In the genomic region with DNA sequence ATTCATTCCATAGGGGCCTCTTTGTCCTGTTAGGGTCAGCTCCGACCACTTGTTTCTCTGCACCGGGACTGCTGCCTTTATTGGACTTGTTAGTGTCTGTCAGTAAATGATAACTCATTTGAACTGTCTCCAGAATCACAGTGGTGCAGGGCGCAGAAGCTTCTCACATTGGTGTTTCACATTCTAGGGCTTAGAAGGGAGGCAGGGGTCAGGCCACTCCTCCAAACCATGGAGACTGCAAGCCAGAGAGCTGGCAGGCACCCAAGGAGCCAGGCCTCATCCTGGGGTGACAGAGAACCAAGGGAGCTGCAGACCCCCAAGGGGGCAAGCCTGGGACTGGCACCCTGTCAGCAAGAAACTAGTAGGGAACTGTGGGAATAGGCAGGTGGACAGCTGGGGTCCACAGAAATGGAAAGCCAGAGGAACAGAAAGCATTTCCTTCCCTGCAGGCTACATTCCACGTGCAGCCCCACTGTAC, we compare ENCODE assay signal across 27 cellular contexts. TPM values are rescaled to one million over a fixed set of nuclear protein-coding genes. Genes with fewer than 3 reads are reported as not detected.
DNase-seq lines count a peak whose midpoint lies in the region; ATAC-seq and TF ChIP-seq lines count a peak whose summit lies in the region.
"Had no signal": no experiment of that assay in that cellular context is flagged by ENCODE, and none has a peak within 500 bp of the region (broad histone marks: within the 10 kb centered on the region; RNA-seq: fewer than 3 reads in every experiment).

No MANE protein-coding gene starts in this region.

- no peaks in the 10 kb centered on the region for H3K9me3 ChIP-seq in heart left ventricle
- H3K9me3 ChIP-seq in muscle layer of colon (ENCODE audit: low read length): no peaks in the 10 kb centered on the region
- no peaks in the 10 kb centered on the region for H3K9me3 ChIP-seq in A673 (ENCODE audit: low read depth, low read length, poor library complexity, severe bottlenecking)
- H3K9me3 ChIP-seq: A549, thyroid gland, vagina had no signal

- H3K4me1 ChIP-seq in heart left ventricle: peaks cover 0 to 63% (median 13%) of the 10 kb centered on the region in 12 donors
- peaks cover 54% of the 10 kb centered on the region for H3K4me1 ChIP-seq in muscle layer of colon (ENCODE audit: insufficient read depth, low read length)
- peaks cover 26% of the 10 kb centered on the region for H3K4me1 ChIP-seq in A673 (ENCODE audit: insufficient read depth, low read length, poor library complexity, severe bottlenecking)

- CTCF ChIA-PET in A673 (lab: Charles Lee): no interaction called here

- DNase-seq in COR-L47 (lab: John Stamatoyannopoulos, UW): peak; percentile 78
- peak; percentile 46 for DNase-seq in RPMI8226
- peak in 4 of 5 donors; percentile 36 to 70 (median 62) for DNase-seq in heart left ventricle
- DNase-seq in A673 (ENCODE audit: low spot score): no peak
- DNase-seq in SK-N-DZ (ENCODE audit: low spot score): no peak
- DNase-seq: activated CD4-positive, alpha-beta T cell treated with anti-CD3 and anti-CD28 coated beads, Interleukin-2, amount 10 ng/mL, durations not matched to agents 7 days and 5 days; activated T-cell treated with anti-CD3 and anti-CD28 coated beads, Interleukin-2, amount 50 U/mL, for 48 hours; CD8-positive, alpha-beta T cell; DMS 273 treated with DMSO at 0.1 percent for 48 hours; glutamatergic neuron; kidney glomerular epithelial cell; NCI-H1092 treated with DMSO at 0.1 percent for 48 hours; NCI-H187 treated with DMSO at 0.1 percent for 48 hours; NCI-H524 treated with DMSO at 0.1 percent for 48 hours; nucleus accumbens; T-helper 2 cell; thyroid gland; WERI-Rb-1 had no signal

- POLR2A ChIA-PET in A673 (lab: Charles Lee; ENCODE audit: low non-redundant PET): interaction anchor here (0.6 kb wide), 1 partner anchor 16 kb away, joined by 3 read pairs; no protein-coding TSS in a partner anchor

- WGBS in heart left ventricle, 4 donors: 33 to 45% (median 43%) methylated on average over 4 of the region's 4 CpGs

- BruUV-seq in A673 (replicated peaks; lab: Mats Ljungman, UMichigan): no TSS peak

- peak overlapping the region; percentile 40 to 94 (median 79) for H3K27ac ChIP-seq in heart left ventricle
- peak overlapping the region; percentile 53 for H3K27ac ChIP-seq in muscle layer of colon (ENCODE audit: low read depth, low read length)
- H3K27ac ChIP-seq in A673 (ENCODE audit: low read depth, low read length, poor library complexity, severe bottlenecking): no peak overlapping the region
- H3K27ac ChIP-seq: A549, RWPE1, skin epidermis, thyroid gland, vagina, WERI-Rb-1 had no signal

- intact Hi-C loops in heart left ventricle (cut with DNase I): no loop called here
- intact Hi-C loops in A673 (cut with micrococcal nuclease; ENCODE audit: unreplicated experiment): no loop called here

- peak; percentile 39 to 70 (median 46) for ATAC-seq in heart left ventricle
- ATAC-seq in HG03139 (IDR thresholded peaks at IDR 0.05; ENCODE audit: unreplicated experiment): no peak
- no peak for ATAC-seq in HG03439 (IDR thresholded peaks at IDR 0.05; ENCODE audit: unreplicated experiment)
- ATAC-seq: A549; CD8-positive, alpha-beta T cell; GM23338; SK-N-SH treated with all-trans-retinoic acid at 6 μM for 48 hours had no signal

- H3K27me3 ChIP-seq in heart left ventricle (no peaks in the 10 kb centered on the region), muscle layer of colon (ENCODE audit: control insufficient read depth in 1 of 2, insufficient read depth in 2 of 2, low read length in 2 of 2) (no peaks in the 10 kb centered on the region), A673 (replicated peaks; ENCODE audit: insufficient read depth, low read depth, low read length, poor library complexity) (no peaks in the 10 kb centered on the region)
- H3K27me3 ChIP-seq: thyroid gland, vagina had no signal

- no peak overlapping the region for H3K4me3 ChIP-seq in heart left ventricle
- no peak overlapping the region for H3K4me3 ChIP-seq in muscle layer of colon (ENCODE audit: low read depth in 1 of 2, low read length in 2 of 2)
- H3K4me3 ChIP-seq in A673 (ENCODE audit: low read depth, low read length, poor library complexity, severe bottlenecking): no peak overlapping the region
- H3K4me3 ChIP-seq: A549, GM23338, skin epidermis, thyroid gland, vagina had no signal

- no peak for TF ChIP-seq POLR2A in heart left ventricle (IDR thresholded peaks at IDR 0.05)

- TF ChIP-seq CTCF in heart left ventricle (IDR thresholded peaks at IDR 0.05): no peak
- no peak for TF ChIP-seq CTCF in A673 (conservative IDR thresholded peaks at IDR 0.05; ENCODE audit: low read depth, low read length)

- H3K36me3 ChIP-seq in heart left ventricle (no peaks in the 10 kb centered on the region), muscle layer of colon (ENCODE audit: insufficient read depth, low read length) (no peaks in the 10 kb centered on the region), A673 (ENCODE audit: insufficient read depth, low read length, poor library complexity, severe bottlenecking) (no peaks in the 10 kb centered on the region)
- H3K36me3 ChIP-seq: thyroid gland, vagina, WERI-Rb-1 had no signal

- no peak overlapping the region for H3K9ac ChIP-seq in muscle layer of colon (ENCODE audit: low read length)

RNA-seq across cellular contexts. Expression of a gene that starts 49.1 kb away (rescaled TPM):
- total RNA-seq in heart left ventricle (10 to 100 TPM; 15.5 to 66.7 (median 26.8) TPM), A673 (2021) (91.0 and 101 TPM in 2 replicates)
- polyA plus RNA-seq in heart left ventricle: 10 to 100 TPM; 19.4 to 25.3 TPM
- polyA plus RNA-seq in SK-N-DZ (2014; cell fraction: cytosol; rRNA removed): 53.4 and 66.9 TPM in 2 replicates
- polyA plus RNA-seq in SK-N-DZ (2014; cell fraction: nucleus; rRNA removed): 510 and 632 TPM in 2 replicates

Comparison
In these comparisons a context has a peak if more than half of its experiments do, and no peak if none do; other contexts are left out.
1. DNase-seq: peak in COR-L47 (single experiment), RPMI8226 (single experiment) and heart left ventricle (4 of 5); none in A673 (single experiment) and SK-N-DZ (single experiment).
2. ATAC-seq: peak in heart left ventricle (4 of 4); none in HG03139 (single experiment) and HG03439 (single experiment).